In the genomic region with DNA sequence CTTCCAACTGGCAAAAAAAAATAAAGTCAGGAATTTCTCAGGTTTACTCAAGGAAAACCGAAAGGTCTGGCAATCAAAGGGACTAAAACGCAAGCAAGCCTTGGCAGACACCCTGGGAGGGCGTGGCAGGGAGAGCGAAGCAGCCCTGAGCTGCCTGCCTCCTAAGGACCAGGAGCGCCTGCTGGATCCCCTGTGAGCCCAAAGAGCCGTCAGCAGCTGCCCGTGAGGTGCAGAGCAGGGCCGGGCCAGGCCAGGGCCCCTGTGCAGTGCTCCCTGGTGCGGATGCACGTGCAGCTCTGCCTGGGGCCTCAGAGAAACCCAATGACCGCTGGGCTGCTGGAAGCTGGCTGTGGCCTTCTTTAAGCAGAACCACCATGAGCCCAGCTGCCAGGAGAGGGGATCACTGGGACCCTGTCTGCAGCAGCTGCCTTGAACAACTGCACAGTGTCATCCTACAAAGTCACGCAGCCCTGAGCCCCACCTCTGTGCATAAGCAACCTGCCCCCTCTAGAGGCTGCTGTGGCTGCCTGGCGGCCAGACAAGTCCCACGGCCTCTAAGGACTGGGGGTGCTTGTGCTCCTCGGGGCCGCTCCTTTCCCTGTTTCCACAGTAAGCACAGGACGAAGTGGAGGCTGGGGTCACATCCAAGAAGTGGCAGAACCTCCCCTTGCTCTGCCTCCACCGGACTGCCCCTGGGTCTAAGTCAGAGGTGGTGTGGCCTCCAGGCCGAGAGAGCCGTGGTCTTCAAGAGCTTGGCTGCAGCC, we compare ENCODE assay signal across 15 cellular contexts. TPM values are rescaled to one million over a fixed set of nuclear protein-coding genes. Genes with fewer than 3 reads are reported as not detected.
A peak's percentile ranks its signal among the peaks of the same experiment; 100 is the strongest.
DNase-seq lines count a peak whose midpoint lies in the region; ATAC-seq, FAIRE-seq and TF ChIP-seq lines count a peak whose summit lies in the region.
"Had no signal": no experiment of that assay in that cellular context is flagged by ENCODE, and none has a peak within 500 bp of the region (broad histone marks: within the 10 kb centered on the region; RNA-seq: fewer than 3 reads in every experiment).

No MANE protein-coding gene starts in this region.

- TF ChIP-seq CTCF in DND-41 (IDR thresholded peaks at IDR 0.05; ENCODE audit: borderline replicate concordance, extremely low read depth, low read length, poor library complexity, severe bottlenecking) = peak; percentile 23
- TF ChIP-seq CTCF in WTC11 (IDR thresholded peaks at IDR 0.05) = no peak
- TF ChIP-seq CTCF in lower lobe of right lung (IDR thresholded peaks at IDR 0.05) = no peak
- no peak for TF ChIP-seq CTCF in kidney (IDR thresholded peaks at IDR 0.05; ENCODE audit: borderline replicate concordance, extremely low read depth, insufficient read depth)

- H3K27me3 Mint-ChIP-seq in WTC11 (ENCODE audit: low read depth) = no peaks in the 10 kb centered on the region
- H3K27me3 Mint-ChIP-seq in activated naive CD4-positive, alpha-beta T cell treated with anti-CD3 and anti-CD28 coated beads, Interleukin-2, amount 10 ng/mL, durations not matched to agents 7 days and 5 days = no peaks in the 10 kb centered on the region
- H3K27me3 Mint-ChIP-seq: central memory CD8-positive, alpha-beta T cell; effector memory CD8-positive, alpha-beta T cell had no signal

- FAIRE-seq in kidney (lab: Jason Lieb, UNC) = no peak

- peaks cover 9% of the 10 kb centered on the region for H3K9me3 Mint-ChIP-seq in WTC11
- H3K9me3 Mint-ChIP-seq in activated naive CD4-positive, alpha-beta T cell treated with anti-CD3 and anti-CD28 coated beads, Interleukin-2, amount 10 ng/mL, durations not matched to agents 7 days and 5 days = no peaks in the 10 kb centered on the region
- H3K9me3 Mint-ChIP-seq: activated T-cell treated with anti-CD3 and anti-CD28 coated beads, Interleukin-2, amount 50 U/mL, for 4 hours; central memory CD8-positive, alpha-beta T cell; effector memory CD8-positive, alpha-beta T cell had no signal

- H3K4me1 ChIP-seq in DND-41 (ENCODE audit: insufficient read depth, low read length) (peaks cover 10% of the 10 kb centered on the region), lower lobe of right lung (no peaks in the 10 kb centered on the region), kidney (ENCODE audit: control insufficient read depth in 1 of 2, insufficient read depth in 1 of 2, low read depth in 1 of 2, low read length in 2 of 2) (no peaks in the 10 kb centered on the region)

- no peak overlapping the region for H3K9ac ChIP-seq in DND-41 (ENCODE audit: low read depth, low read length)
- H3K9ac ChIP-seq in kidney (ENCODE audit: low read length in 2 of 2) = no peak overlapping the region
- H3K9ac ChIP-seq: SK-N-SH had no signal

- H2AFZ ChIP-seq in DND-41 (ENCODE audit: low read depth, low read length) = no peak overlapping the region

- CTCF ChIA-PET in WTC11 (lab: Charles Lee) = interaction anchor here (0.5 to 4.8 kb wide), 16 partner anchors 9 to 221 kb away, joined by 3 to 155 read pairs (median 3); a partner anchor contains a TSS
- CTCF ChIA-PET in activated naive CD4-positive, alpha-beta T cell treated with anti-CD3 and anti-CD28 coated beads, Interleukin-2, amount 10 ng/mL, durations not matched to agents 7 days and 5 days (lab: Charles Lee) = interaction anchor here (5.0 to 5.3 kb wide), 2 partner anchors 156 to 181 kb away, joined by 46 to 103 read pairs; no protein-coding TSS in a partner anchor

- POLR2A ChIA-PET in WTC11 (lab: Charles Lee) = no interaction called here

- H3K79me2 ChIP-seq in DND-41 (ENCODE audit: insufficient read depth, low read length) = no peaks in the 10 kb centered on the region

- peaks cover 32% of the 10 kb centered on the region for H3K36me3 ChIP-seq in DND-41 (ENCODE audit: insufficient read depth, low read length)
- peaks cover 74% of the 10 kb centered on the region for H3K36me3 ChIP-seq in lower lobe of right lung
- peaks cover 22 to 29% of the 10 kb centered on the region in 2 donors for H3K36me3 ChIP-seq in kidney (ENCODE audit: control insufficient read depth in 1 of 2, insufficient read depth in 2 of 2, low read length in 2 of 2)

- intact Hi-C loops in lower lobe of right lung (cut with DNase I) (no loop called here), kidney (cut with DNase I) (loop anchor here (5.0 kb wide), 1 partner anchor 180 kb away; no protein-coding TSS in a partner anchor)

- H3K4me2 ChIP-seq in DND-41 (ENCODE audit: insufficient read depth, low read length) = no peak overlapping the region
- H3K4me2 ChIP-seq: SK-N-SH had no signal

- peaks cover 17% of the 10 kb centered on the region for H3K36me3 Mint-ChIP-seq in WTC11
- H3K36me3 Mint-ChIP-seq in activated naive CD4-positive, alpha-beta T cell treated with anti-CD3 and anti-CD28 coated beads, Interleukin-2, amount 10 ng/mL, durations not matched to agents 7 days and 5 days = peaks cover 22% of the 10 kb centered on the region

- no peak overlapping the region for H3K4me3 Mint-ChIP-seq in WTC11
- no peak overlapping the region for H3K4me3 Mint-ChIP-seq in activated naive CD4-positive, alpha-beta T cell treated with anti-CD3 and anti-CD28 coated beads, Interleukin-2, amount 10 ng/mL, durations not matched to agents 7 days and 5 days
- H3K4me3 Mint-ChIP-seq: activated T-cell treated with anti-CD3 and anti-CD28 coated beads, Interleukin-2, amount 50 U/mL, for 4 hours; central memory CD8-positive, alpha-beta T cell; effector memory CD8-positive, alpha-beta T cell had no signal

- H3K27ac Mint-ChIP-seq in WTC11 = no peak overlapping the region
- H3K27ac Mint-ChIP-seq in activated naive CD4-positive, alpha-beta T cell treated with anti-CD3 and anti-CD28 coated beads, Interleukin-2, amount 10 ng/mL, durations not matched to agents 7 days and 5 days = no peak overlapping the region

- H3K4me3 ChIP-seq in DND-41 (ENCODE audit: low read depth in 1 of 2, low read length in 2 of 2) = no peak overlapping the region
- H3K4me3 ChIP-seq in lower lobe of right lung = no peak overlapping the region
- H3K4me3 ChIP-seq in kidney (ENCODE audit: low read length in 2 of 2) = no peak overlapping the region

- H3K27me3 ChIP-seq in DND-41 (ENCODE audit: insufficient read depth, low read length, poor library complexity) = no peaks in the 10 kb centered on the region
- H3K27me3 ChIP-seq in lower lobe of right lung (ENCODE audit: low read depth) = no peaks in the 10 kb centered on the region

- no peaks in the 10 kb centered on the region for H3K9me3 ChIP-seq in DND-41 (ENCODE audit: insufficient read depth, low read length, severe bottlenecking)
- no peaks in the 10 kb centered on the region for H3K9me3 ChIP-seq in lower lobe of right lung
- no peaks in the 10 kb centered on the region for H3K9me3 ChIP-seq in kidney (ENCODE audit: control insufficient read depth in 1 of 2, low read length in 2 of 2)
- H3K9me3 ChIP-seq: SK-N-SH had no signal

- ATAC-seq in DND-41 (ENCODE audit: insufficient read depth, low read depth) = no peak
- ATAC-seq in WTC11 = peak; percentile 74
- ATAC-seq in lower lobe of right lung = peak; percentile 20 to 29
- ATAC-seq: activated T-cell treated with anti-CD3 and anti-CD28 coated beads, Interleukin-2, amount 50 U/mL, for 4 hours; effector memory CD8-positive, alpha-beta T cell; left ventricle myocardium superior; PC-3 had no signal

- DNase-seq in DND-41 (no peak), WTC11 (ENCODE audit: low spot score) (no peak), lower lobe of right lung (no peak), kidney (no peak)
- no peak for DNase-seq in stimulated activated CD4-positive, alpha-beta T cell treated with anti-CD3 and anti-CD28 coated beads, Interleukin-4, amount 100 ng/mL, for 1 hour
- DNase-seq in activated naive CD4-positive, alpha-beta T cell treated with anti-CD3 and anti-CD28 coated beads, Interleukin-2, amount 10 ng/mL, durations not matched to agents 7 days and 5 days = no peak
- DNase-seq: activated T-cell treated with anti-CD3 and anti-CD28 coated beads, Interleukin-2, amount 50 U/mL, for 4 hours; effector memory CD8-positive, alpha-beta T cell; left ventricle myocardium superior; NCI-H187; NCI-H524; PC-3; SK-N-SH; stimulated activated CD4-positive, alpha-beta T cell treated with anti-CD3 and anti-CD28 coated beads, Interleukin-15, amount 100 ng/mL, for 24 hours had no signal

- H3K27ac ChIP-seq in DND-41 (ENCODE audit: low read length) (no peak overlapping the region), lower lobe of right lung (no peak overlapping the region), kidney (ENCODE audit: low read depth in 2 of 2, low read length in 2 of 2) (no peak overlapping the region)

- no peaks in the 10 kb centered on the region for H4K20me1 ChIP-seq in DND-41 (ENCODE audit: insufficient read depth, low read length)

- no peaks in the 10 kb centered on the region; the same call in 1 of the 2 replicates for H3K4me1 Mint-ChIP-seq in WTC11
- peaks cover 2% of the 10 kb centered on the region for H3K4me1 Mint-ChIP-seq in activated naive CD4-positive, alpha-beta T cell treated with anti-CD3 and anti-CD28 coated beads, Interleukin-2, amount 10 ng/mL, durations not matched to agents 7 days and 5 days

TF ChIP-seq in WTC11, 78 proteins besides CTCF, POLR2A, EP300 and RAD21:
- TF ChIP-seq, protein P1, sequence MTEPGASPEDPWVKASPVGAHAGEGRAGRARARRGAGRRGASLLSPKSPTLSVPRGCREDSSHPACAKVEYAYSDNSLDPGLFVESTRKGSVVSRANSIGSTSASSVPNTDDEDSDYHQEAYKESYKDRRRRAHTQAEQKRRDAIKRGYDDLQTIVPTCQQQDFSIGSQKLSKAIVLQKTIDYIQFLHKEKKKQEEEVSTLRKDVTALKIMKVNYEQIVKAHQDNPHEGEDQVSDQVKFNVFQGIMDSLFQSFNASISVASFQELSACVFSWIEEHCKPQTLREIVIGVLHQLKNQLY (CRISPR knock-in tag; IDR thresholded peaks at IDR 0.05) = no peak
- no peak for TF ChIP-seq SP1 (CRISPR knock-in tag; conservative IDR thresholded peaks at IDR 0.05)

RNA-seq across cellular contexts. Expression of a gene that starts 29.2 kb away (rescaled TPM):
- 30.8 to 38.0 TPM (median 36.1 TPM) in 3 replicates for total RNA-seq in WTC11 (2021)
- 235 TPM for total RNA-seq in lower lobe of right lung
- total RNA-seq in kidney = 118 TPM
- polyA plus RNA-seq in kidney (ENCODE audit: insufficient read depth, low read depth, low replicate concordance) = 244 TPM

RNA-seq across cellular contexts. Expression of a gene that starts 29.2 kb away (rescaled TPM):
- total RNA-seq in WTC11 (2021) (15.9 to 18.8 TPM (median 18.8 TPM) in 3 replicates), lower lobe of right lung (47.5 TPM), kidney (28.6 TPM)
- polyA plus RNA-seq in kidney (ENCODE audit: insufficient read depth, low read depth, low replicate concordance) = 50.6 TPM

RNA-seq across cellular contexts. Expression of a gene that starts 57.7 kb away (rescaled TPM):
- total RNA-seq in WTC11 (2021) (18.0 to 21.7 TPM (median 19.4 TPM) in 3 replicates), lower lobe of right lung (6.0 TPM), kidney (4.4 TPM)
- polyA plus RNA-seq in kidney (ENCODE audit: insufficient read depth, low read depth, low replicate concordance) = 4.0 TPM

RNA-seq across cellular contexts. Expression of a gene that starts 57.7 kb away (rescaled TPM):
- total RNA-seq in WTC11 (2021) (19.2 to 21.5 TPM (median 20.6 TPM) in 3 replicates), lower lobe of right lung (24.3 TPM), kidney (16.7 TPM)
- 8.8 TPM for polyA plus RNA-seq in kidney (ENCODE audit: insufficient read depth, low read depth, low replicate concordance)
